8 cellular contexts compared by ENCODE assay signal in genomic region chr19:45677351-45678230, GRCh38. TPM values are rescaled to one million over a fixed set of nuclear protein-coding genes. Genes with fewer than 3 reads are reported as not detected.
DNase-seq lines count a peak whose midpoint lies in the region; ATAC-seq and TF ChIP-seq lines count a peak whose summit lies in the region.

No MANE protein-coding gene starts in this region.

- intact Hi-C loops in esophagus muscularis mucosa (cut with DNase I) = no loop called here
- intact Hi-C loops in naive thymus-derived CD4-positive, alpha-beta T cell (cut with micrococcal nuclease) = loop anchor here in 1 of 2 donors (1.0 kb wide), 2 partner anchors 8 to 15 kb away; partner anchors contain the start of gene QPCTL

- H3K27ac ChIP-seq in esophagus muscularis mucosa (replicated peaks in 1 of 4) = no peak overlapping the region
- H3K27ac ChIP-seq in naive thymus-derived CD4-positive, alpha-beta T cell (ENCODE audit: low read depth, low read length) = no peak overlapping the region

- CTCF ChIA-PET in naive thymus-derived CD4-positive, alpha-beta T cell (lab: Charles Lee) = interaction anchor here (0.6 to 2.7 kb wide), 6 partner anchors 8 to 632 kb away, joined by 3 to 13 read pairs (median 4); partner anchors contain the start of genes FBXO46, QPCTL and SNRPD2

- DNase-seq in AG10803 (ENCODE audit: low read depth) (peak; percentile 58), NCI-H774 (lab: John Stamatoyannopoulos, UW) (peak; percentile 94), esophagus muscularis mucosa (ENCODE audit: extremely low spot score) (no peak)
- DNase-seq in activated T-cell treated with anti-CD3 and anti-CD28 coated beads, Interleukin-2, amount 50 U/mL, for 4 hours = peak; percentile 81
- DNase-seq in naive thymus-derived CD4-positive, alpha-beta T cell = peak; percentile 53 to 91 (median 76)
- peak; percentile 34 for DNase-seq in stimulated activated naive B cell treated with anti-CD40 and anti-IgM and Interleukin-4, amounts not matched to agents 10 μg/mL and 1 μg/mL and 100 μg/mL, for 72 hours

- H3K36me3 ChIP-seq in esophagus muscularis mucosa = no peaks in the 10 kb centered on the region
- no peaks in the 10 kb centered on the region for H3K36me3 ChIP-seq in naive thymus-derived CD4-positive, alpha-beta T cell (ENCODE audit: control insufficient read depth in 2 of 3, insufficient read depth in 3 of 3, low read length in 3 of 3)

- peaks cover 19% of the 10 kb centered on the region for H3K4me1 Mint-ChIP-seq in activated T-cell treated with anti-CD3 and anti-CD28 coated beads, Interleukin-2, amount 50 U/mL, for 4 hours (ENCODE audit: low read depth)
- H3K4me1 Mint-ChIP-seq in naive thymus-derived CD4-positive, alpha-beta T cell = peaks cover 7 to 26% (median 24%) of the 10 kb centered on the region in 7 donors
- peaks cover 22 to 40% of the 10 kb centered on the region in 2 donors for H3K4me1 Mint-ChIP-seq in stimulated activated naive B cell treated with anti-CD40 and anti-IgM and Interleukin-4, amounts not matched to agents 10 μg/mL and 1 μg/mL and 100 μg/mL, for 72 hours

- H3K9me3 Mint-ChIP-seq in activated T-cell treated with anti-CD3 and anti-CD28 coated beads, Interleukin-2, amount 50 U/mL, for 4 hours = no peaks in the 10 kb centered on the region
- no peaks in the 10 kb centered on the region for H3K9me3 Mint-ChIP-seq in naive thymus-derived CD4-positive, alpha-beta T cell
- H3K9me3 Mint-ChIP-seq in stimulated activated naive B cell treated with anti-CD40 and anti-IgM and Interleukin-4, amounts not matched to agents 10 μg/mL and 1 μg/mL and 100 μg/mL, for 72 hours = no peaks in the 10 kb centered on the region

- POLR2A ChIA-PET in naive thymus-derived CD4-positive, alpha-beta T cell (lab: Charles Lee) = interaction anchor here (0.5 to 3.6 kb wide), 8 partner anchors 9 to 174 kb away, joined by 3 to 18 read pairs (median 4); partner anchors contain the start of genes GIPR, QPCTL and SNRPD2

- peaks cover 12 to 78% (median 35%) of the 10 kb centered on the region in 4 donors for H3K27me3 ChIP-seq in esophagus muscularis mucosa
- no peaks in the 10 kb centered on the region for H3K27me3 ChIP-seq in naive thymus-derived CD4-positive, alpha-beta T cell (ENCODE audit: control insufficient read depth in 2 of 2, insufficient read depth in 2 of 2, low read length in 2 of 2)

- WGBS in esophagus muscularis mucosa = 4% methylated on average over 38 of the region's 49 CpGs

- peak overlapping the region in 8 of 9 donors; percentile 33 to 90 (median 76) for H3K27ac Mint-ChIP-seq in naive thymus-derived CD4-positive, alpha-beta T cell
- H3K27ac Mint-ChIP-seq in stimulated activated naive B cell treated with anti-CD40 and anti-IgM and Interleukin-4, amounts not matched to agents 10 μg/mL and 1 μg/mL and 100 μg/mL, for 72 hours = peak overlapping the region; percentile 7

- TF ChIP-seq POLR2A in esophagus muscularis mucosa (IDR thresholded peaks at IDR 0.05; ENCODE audit: low read depth) = no peak

- no peaks in the 10 kb centered on the region for H3K9me3 ChIP-seq in esophagus muscularis mucosa
- no peaks in the 10 kb centered on the region for H3K9me3 ChIP-seq in naive thymus-derived CD4-positive, alpha-beta T cell (ENCODE audit: control insufficient read depth in 2 of 3, low read length in 3 of 3)

- peak overlapping the region; percentile 80 for H3K4me3 Mint-ChIP-seq in activated T-cell treated with anti-CD3 and anti-CD28 coated beads, Interleukin-2, amount 50 U/mL, for 4 hours
- peak overlapping the region; percentile 80 to 97 (median 90) for H3K4me3 Mint-ChIP-seq in naive thymus-derived CD4-positive, alpha-beta T cell
- H3K4me3 Mint-ChIP-seq in stimulated activated naive B cell treated with anti-CD40 and anti-IgM and Interleukin-4, amounts not matched to agents 10 μg/mL and 1 μg/mL and 100 μg/mL, for 72 hours = peak overlapping the region; percentile 79 to 83

- H3K4me3 ChIP-seq in AG10803 (ENCODE audit: low read length) (peak overlapping the region; percentile 5), esophagus muscularis mucosa (peak overlapping the region; percentile 19 to 37 (median 32))
- H3K4me3 ChIP-seq in naive thymus-derived CD4-positive, alpha-beta T cell (ENCODE audit: low read length) = peak overlapping the region; percentile 40

- peaks cover 22 to 31% (median 30%) of the 10 kb centered on the region in 4 donors for H3K4me1 ChIP-seq in esophagus muscularis mucosa
- H3K4me1 ChIP-seq in naive thymus-derived CD4-positive, alpha-beta T cell (ENCODE audit: control insufficient read depth in 2 of 2, insufficient read depth in 2 of 2, low read length in 2 of 2) = peaks cover 14 to 17% of the 10 kb centered on the region in 2 donors

- H3K27me3 Mint-ChIP-seq in activated T-cell treated with anti-CD3 and anti-CD28 coated beads, Interleukin-2, amount 50 U/mL, for 4 hours (ENCODE audit: low read depth) = peaks cover 1% of the 10 kb centered on the region
- peaks cover 0 to 7% (median 3%) of the 10 kb centered on the region in 5 donors for H3K27me3 Mint-ChIP-seq in naive thymus-derived CD4-positive, alpha-beta T cell
- H3K27me3 Mint-ChIP-seq in stimulated activated naive B cell treated with anti-CD40 and anti-IgM and Interleukin-4, amounts not matched to agents 10 μg/mL and 1 μg/mL and 100 μg/mL, for 72 hours = peaks cover 31 to 45% of the 10 kb centered on the region in 2 donors

- peak; percentile 40 for ATAC-seq in GM21825 (IDR thresholded peaks at IDR 0.05; ENCODE audit: unreplicated experiment)
- ATAC-seq in activated T-cell treated with anti-CD3 and anti-CD28 coated beads, Interleukin-2, amount 50 U/mL, for 4 hours = peak; percentile 63 to 70
- ATAC-seq in naive thymus-derived CD4-positive, alpha-beta T cell = peak; percentile 71
- ATAC-seq in stimulated activated naive B cell treated with anti-CD40 and anti-IgM and Interleukin-4, amounts not matched to agents 10 μg/mL and 1 μg/mL and 100 μg/mL, for 72 hours (replicated peaks) = peak; percentile 53
- ATAC-seq in GM21528 (IDR thresholded peaks at IDR 0.05; ENCODE audit: low FRiP score, unreplicated experiment) = no peak

- no peaks in the 10 kb centered on the region for H3K36me3 Mint-ChIP-seq in activated T-cell treated with anti-CD3 and anti-CD28 coated beads, Interleukin-2, amount 50 U/mL, for 4 hours (ENCODE audit: insufficient read depth)
- peaks cover 0 to 3% (median 0%) of the 10 kb centered on the region in 5 donors for H3K36me3 Mint-ChIP-seq in naive thymus-derived CD4-positive, alpha-beta T cell
- H3K36me3 Mint-ChIP-seq in stimulated activated naive B cell treated with anti-CD40 and anti-IgM and Interleukin-4, amounts not matched to agents 10 μg/mL and 1 μg/mL and 100 μg/mL, for 72 hours = peaks cover 4 to 5% of the 10 kb centered on the region in 2 donors

- TF ChIP-seq EP300 in esophagus muscularis mucosa (IDR thresholded peaks at IDR 0.05) = no peak

- TF ChIP-seq CTCF in AG10803 (conservative IDR thresholded peaks at IDR 0.05; ENCODE audit: low read length) (no peak), esophagus muscularis mucosa (IDR thresholded peaks at IDR 0.05) (no peak)

RNA-seq across cellular contexts. Expression of gene GIPR, which starts 9.6 kb away (rescaled TPM):
- total RNA-seq in activated T-cell treated with anti-CD3 and anti-CD28 coated beads, Interleukin-2, amount 50 U/mL, for 4 hours = 1 to 10 TPM in 2 of 3 donors, under 1 TPM in 1; 0.66 to 1.4 (median 1.0) TPM
- total RNA-seq in esophagus muscularis mucosa = not detected
- total RNA-seq in naive thymus-derived CD4-positive, alpha-beta T cell = 1 to 10 TPM; 4.6 to 7.4 (median 6.0) TPM
- under 1 TPM in 1 of 2 donors, not detected in 1; 0.15 TPM for polyA plus RNA-seq in naive thymus-derived CD4-positive, alpha-beta T cell

RNA-seq across cellular contexts. Expression of gene SNRPD2, which starts 14.2 kb away (rescaled TPM):
- 100 to 1,000 TPM; 903 to 949 (median 911) TPM for total RNA-seq in activated T-cell treated with anti-CD3 and anti-CD28 coated beads, Interleukin-2, amount 50 U/mL, for 4 hours
- total RNA-seq in esophagus muscularis mucosa = 100 to 1,000 TPM; 107 to 167 (median 139) TPM
- total RNA-seq in naive thymus-derived CD4-positive, alpha-beta T cell = 100 to 1,000 TPM; 301 to 537 (median 405) TPM
- polyA plus RNA-seq in naive thymus-derived CD4-positive, alpha-beta T cell = 1,000 to 10,000 TPM; 1,209 to 1,262 TPM

RNA-seq across cellular contexts. Expression of gene QPCTL, which starts 14.9 kb away (rescaled TPM):
- 10 to 100 TPM; 10.3 to 13.2 (median 12.3) TPM for total RNA-seq in activated T-cell treated with anti-CD3 and anti-CD28 coated beads, Interleukin-2, amount 50 U/mL, for 4 hours
- 1 to 10 TPM; 4.6 to 6.8 (median 6.0) TPM for total RNA-seq in esophagus muscularis mucosa
- total RNA-seq in naive thymus-derived CD4-positive, alpha-beta T cell = 1 to 10 TPM; 6.1 to 8.9 (median 7.9) TPM
- 1 to 10 TPM; 1.2 to 1.9 TPM for polyA plus RNA-seq in naive thymus-derived CD4-positive, alpha-beta T cell

RNA-seq across cellular contexts. Expression of gene EML2, which starts 38.4 kb away (rescaled TPM):
- total RNA-seq in activated T-cell treated with anti-CD3 and anti-CD28 coated beads, Interleukin-2, amount 50 U/mL, for 4 hours = 100 to 1,000 TPM; 136 to 178 (median 150) TPM
- 10 to 100 TPM; 12.0 to 28.4 (median 18.3) TPM for total RNA-seq in esophagus muscularis mucosa
- 100 to 1,000 TPM in 1 of 5 experiments, 10 to 100 TPM in 4; 57.4 to 128 (median 58.6) TPM for total RNA-seq in naive thymus-derived CD4-positive, alpha-beta T cell
- 10 to 100 TPM; 11.3 to 17.5 TPM for polyA plus RNA-seq in naive thymus-derived CD4-positive, alpha-beta T cell

RNA-seq across cellular contexts. Expression of gene FBXO46, which starts 53.1 kb away (rescaled TPM):
- total RNA-seq in activated T-cell treated with anti-CD3 and anti-CD28 coated beads, Interleukin-2, amount 50 U/mL, for 4 hours = 10 to 100 TPM; 29.5 to 33.3 (median 29.8) TPM
- total RNA-seq in esophagus muscularis mucosa = 10 to 100 TPM in 3 of 4 donors, 1 to 10 TPM in 1; 8.6 to 27.7 (median 18.2) TPM
- 10 to 100 TPM; 21.2 to 52.9 (median 36.6) TPM for total RNA-seq in naive thymus-derived CD4-positive, alpha-beta T cell
- polyA plus RNA-seq in naive thymus-derived CD4-positive, alpha-beta T cell = 10 to 100 TPM; 11.1 to 17.5 TPM
